12 cellular contexts compared by ENCODE assay signal in the genomic region with DNA sequence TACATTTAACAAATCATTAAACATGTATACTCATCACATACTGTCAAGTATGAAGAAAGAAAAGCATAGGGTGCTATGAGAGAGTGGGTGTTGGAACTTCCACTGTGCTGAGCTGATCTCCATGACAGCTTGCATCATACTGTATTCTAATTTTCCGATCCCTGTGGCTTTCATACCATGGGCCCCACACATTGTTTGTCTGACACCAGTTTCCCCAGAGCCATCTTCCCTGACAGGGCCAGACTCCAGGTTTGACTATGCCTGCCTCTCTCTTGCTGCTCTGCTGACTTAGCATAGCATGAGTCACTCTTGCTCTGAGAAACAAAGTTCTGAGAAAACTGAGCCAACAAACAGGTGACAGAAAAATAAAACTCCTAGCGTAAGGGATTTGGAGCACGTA. TPM values are rescaled to one million over a fixed set of nuclear protein-coding genes. Genes with fewer than 3 reads are reported as not detected.
DNase-seq lines count a peak whose midpoint lies in the region; ATAC-seq and TF ChIP-seq lines count a peak whose summit lies in the region.
"Had no signal": no experiment of that assay in that cellular context is flagged by ENCODE, and none has a peak within 500 bp of the region (broad histone marks: within the 10 kb centered on the region; RNA-seq: fewer than 3 reads in every experiment).

No MANE protein-coding gene starts in this region.

- intact Hi-C loops in left lung (cut with DNase I) = no loop called here

- H3K4me1 ChIP-seq in left lung = no peaks in the 10 kb centered on the region

- CTCF ChIA-PET in GM10248 (lab: Yijun Ruan, JAX) = interaction anchor here (1.4 to 3.5 kb wide), 2 partner anchors 20 to 45 kb away, joined by 3 to 16 read pairs; no protein-coding TSS in a partner anchor

- H3K9me3 ChIP-seq in left lung = peaks cover 0 to 7% of the 10 kb centered on the region in 2 donors

- H3K4me3 ChIP-seq in epithelial cell of esophagus (ENCODE audit: low read length) = no peak overlapping the region
- no peak overlapping the region for H3K4me3 ChIP-seq in left lung
- H3K4me3 ChIP-seq: esophagus squamous epithelium had no signal

- H3K27ac ChIP-seq in left lung = no peak overlapping the region
- H3K27ac ChIP-seq: C4-2B had no signal

- DNase-seq in GM10248 (ENCODE audit: extremely low spot score) (peak; percentile 58), epithelial cell of esophagus (ENCODE audit: low read depth) (peak; percentile 72), NOMO-1 treated with dmso at 0.1 percent for 144 hours (lab: John Stamatoyannopoulos, UW; ENCODE audit: unreplicated experiment) (no peak), left lung (no peak)
- DNase-seq: esophagus squamous epithelium, NCI-H1930 had no signal

- no peak for TF ChIP-seq CTCF in GM10248 (IDR thresholded peaks at IDR 0.05; ENCODE audit: control extremely low read depth, extremely low read depth, low read depth, missing control alignments)
- TF ChIP-seq CTCF in epithelial cell of esophagus (IDR thresholded peaks at IDR 0.05; ENCODE audit: insufficient read depth, low read depth, low read length, missing control alignments) = no peak
- no peak for TF ChIP-seq CTCF in left lung (IDR thresholded peaks at IDR 0.05)

- no peaks in the 10 kb centered on the region for H3K27me3 ChIP-seq in left lung
- H3K27me3 ChIP-seq: esophagus squamous epithelium had no signal

- ATAC-seq in GM21381 (IDR thresholded peaks at IDR 0.05; ENCODE audit: unreplicated experiment) (peak; percentile 78), HG03565 (IDR thresholded peaks at IDR 0.05; ENCODE audit: unreplicated experiment) (peak; percentile 75), GM18498 (IDR thresholded peaks at IDR 0.05; ENCODE audit: unreplicated experiment) (no peak), HG03520 (IDR thresholded peaks at IDR 0.05; ENCODE audit: unreplicated experiment) (no peak), left lung (no peak)

- H3K36me3 ChIP-seq in left lung = no peaks in the 10 kb centered on the region
- H3K36me3 ChIP-seq: esophagus squamous epithelium had no signal

- POLR2A ChIA-PET in GM10248 (lab: Yijun Ruan, JAX) = no interaction called here

RNA-seq across cellular contexts. Expression of a gene that starts 37.0 kb away (rescaled TPM):
- total RNA-seq in left lung = under 1 TPM in 1 of 2 donors, not detected in 1; 0.16 TPM
- total RNA-seq: temporal lobe had no signal

Comparison
In these comparisons a context has a peak if more than half of its experiments do, and no peak if none do; other contexts are left out.
1. DNase-seq: peak in GM10248 (single experiment) and epithelial cell of esophagus (single experiment); none in NOMO-1 treated with dmso at 0.1 percent for 144 hours (single experiment) and left lung (0 of 2).
2. ATAC-seq: peak in GM21381 (single experiment) and HG03565 (single experiment); none in GM18498 (single experiment), HG03520 (single experiment) and left lung (single experiment).